ENCODE assay signal across 17 cellular contexts in genomic region chr1:13797397-13797796, GRCh38.
DNase-seq lines count a peak whose midpoint lies in the region; ATAC-seq and TF ChIP-seq lines count a peak whose summit lies in the region.
"Had no signal": no experiment of that assay in that cellular context is flagged by ENCODE, and none has a peak within 500 bp of the region (broad histone marks: within the 10 kb centered on the region; RNA-seq: fewer than 3 reads in every experiment).

No MANE protein-coding gene starts in this region.

- H2AK5ac ChIP-seq in mesenchymal stem cell (ENCODE audit: low read length, severe bottlenecking), result no peak overlapping the region

- peak overlapping the region; percentile 37 for H3K27ac Mint-ChIP-seq in activated CD8-positive, alpha-beta T cell treated with anti-CD3 and anti-CD28 coated beads for 36 hours
- no peak overlapping the region for H3K27ac Mint-ChIP-seq in activated CD8-positive, alpha-beta T cell treated with anti-CD3 and anti-CD28 coated beads, Interleukin-2, amount 10 ng/mL, durations not matched to agents 7 days and 5 days
- peak overlapping the region; percentile 46 to 71 (median 64) for H3K27ac Mint-ChIP-seq in immature natural killer cell
- H3K27ac Mint-ChIP-seq: activated CD4-positive, alpha-beta T cell treated with anti-CD3 and anti-CD28 coated beads, Interleukin-2, amount 10 ng/mL, durations not matched to agents 24 days and 14 days had no signal

- H4K91ac ChIP-seq in mesenchymal stem cell (ENCODE audit: low read length), result no peak overlapping the region

- H3K9me3 ChIP-seq in OCI-LY3 (ENCODE audit: insufficient read depth, low read length) (no peaks in the 10 kb centered on the region), mesenchymal stem cell (ENCODE audit: control insufficient read depth, low read length) (no peaks in the 10 kb centered on the region)
- H3K9me3 ChIP-seq: MG63, thoracic aorta had no signal

- no peak overlapping the region for H2BK12ac ChIP-seq in mesenchymal stem cell (ENCODE audit: low read length in 2 of 2)

- H3K79me2 ChIP-seq in OCI-LY3 (ENCODE audit: low read length), result peaks cover 86% of the 10 kb centered on the region

- H3K4ac ChIP-seq in mesenchymal stem cell (ENCODE audit: low read depth in 1 of 2, low read length in 2 of 2), result no peak overlapping the region

- H3K79me1 ChIP-seq in mesenchymal stem cell (replicated peaks; ENCODE audit: low read length, poor library complexity, severe bottlenecking), result peaks cover 45% of the 10 kb centered on the region

- H3K4me2 ChIP-seq in OCI-LY3 (ENCODE audit: low read length) (peak overlapping the region; percentile 57), mesenchymal stem cell (ENCODE audit: low read length, poor library complexity, severe bottlenecking) (no peak overlapping the region)

- POLR2A ChIA-PET in activated CD8-positive, alpha-beta T cell treated with anti-CD3 and anti-CD28 coated beads for 36 hours (lab: Charles Lee), result interaction anchor here (0.6 to 1.3 kb wide), 2 partner anchors 37 to 547 kb away, joined by 3 to 5 read pairs; no protein-coding TSS in a partner anchor
- POLR2A ChIA-PET in activated CD8-positive, alpha-beta T cell treated with anti-CD3 and anti-CD28 coated beads, Interleukin-2, amount 10 ng/mL, durations not matched to agents 7 days and 5 days (lab: Charles Lee), result no interaction called here

- WGBS in mesenchymal stem cell, result 87% methylated on average over 5 of the region's 6 CpGs

- no peak overlapping the region for H3K4me3 Mint-ChIP-seq in activated CD8-positive, alpha-beta T cell treated with anti-CD3 and anti-CD28 coated beads for 36 hours
- H3K4me3 Mint-ChIP-seq in activated CD8-positive, alpha-beta T cell treated with anti-CD3 and anti-CD28 coated beads, Interleukin-2, amount 10 ng/mL, durations not matched to agents 7 days and 5 days, result no peak overlapping the region
- peak overlapping the region in 3 of 5 donors; percentile 10 to 62 (median 12) for H3K4me3 Mint-ChIP-seq in immature natural killer cell
- H3K4me3 Mint-ChIP-seq: activated CD4-positive, alpha-beta T cell treated with anti-CD3 and anti-CD28 coated beads, Interleukin-2, amount 10 ng/mL, durations not matched to agents 24 days and 14 days had no signal

- no peak for TF ChIP-seq CTCF in activated CD8-positive, alpha-beta T cell treated with anti-CD3 and anti-CD28 coated beads for 36 hours (IDR thresholded peaks at IDR 0.05)
- no peak for TF ChIP-seq CTCF in OCI-LY3 (IDR thresholded peaks at IDR 0.05; ENCODE audit: low read depth, low read length)

- H3K4me3 ChIP-seq in OCI-LY3 (ENCODE audit: low read length), result peak overlapping the region; percentile 22; the same call in 1 of the 2 replicates
- no peak overlapping the region for H3K4me3 ChIP-seq in mesenchymal stem cell (ENCODE audit: insufficient read depth in 1 of 2, low read depth in 1 of 2, low read length in 2 of 2)
- H3K4me3 ChIP-seq: MG63, thoracic aorta had no signal

- H2AFZ ChIP-seq in OCI-LY3 (ENCODE audit: low read depth, low read length) (no peak overlapping the region), mesenchymal stem cell (ENCODE audit: low read depth, low read length) (no peak overlapping the region)

- H3K4me1 ChIP-seq in OCI-LY3 (ENCODE audit: low read length) (peaks cover 60% of the 10 kb centered on the region), mesenchymal stem cell (ENCODE audit: control insufficient read depth, insufficient read depth, low read depth, low read length) (peaks cover 10% of the 10 kb centered on the region)

- no peak overlapping the region for H3K23ac ChIP-seq in mesenchymal stem cell (ENCODE audit: low read length in 2 of 2)

- H3K9me3 Mint-ChIP-seq in activated CD8-positive, alpha-beta T cell treated with anti-CD3 and anti-CD28 coated beads for 36 hours, result no peaks in the 10 kb centered on the region
- H3K9me3 Mint-ChIP-seq in activated CD8-positive, alpha-beta T cell treated with anti-CD3 and anti-CD28 coated beads, Interleukin-2, amount 10 ng/mL, durations not matched to agents 7 days and 5 days (ENCODE audit: insufficient read depth), result no peaks in the 10 kb centered on the region
- H3K9me3 Mint-ChIP-seq in immature natural killer cell, result no peaks in the 10 kb centered on the region
- H3K9me3 Mint-ChIP-seq: activated CD4-positive, alpha-beta T cell treated with anti-CD3 and anti-CD28 coated beads, Interleukin-2, amount 10 ng/mL, durations not matched to agents 24 days and 14 days had no signal

- no peak overlapping the region for H2BK120ac ChIP-seq in mesenchymal stem cell (ENCODE audit: low read depth, low read length)

- CTCF ChIA-PET in activated CD8-positive, alpha-beta T cell treated with anti-CD3 and anti-CD28 coated beads for 36 hours (lab: Charles Lee), result interaction anchor here (1.4 to 1.8 kb wide), 3 partner anchors 31 to 133 kb away, joined by 3 to 7 read pairs (median 4); no protein-coding TSS in a partner anchor
- CTCF ChIA-PET in activated CD8-positive, alpha-beta T cell treated with anti-CD3 and anti-CD28 coated beads, Interleukin-2, amount 10 ng/mL, durations not matched to agents 7 days and 5 days (lab: Charles Lee), result interaction anchor here (1.6 kb wide), 1 partner anchor 40 kb away, joined by 4 read pairs; no protein-coding TSS in a partner anchor

- H3K27ac ChIP-seq in OCI-LY3 (ENCODE audit: low read length), result peak overlapping the region; percentile 64
- no peak overlapping the region for H3K27ac ChIP-seq in mesenchymal stem cell (ENCODE audit: low read length, poor library complexity, severe bottlenecking)
- H3K27ac ChIP-seq: C4-2B, thoracic aorta had no signal

- no peak overlapping the region for H4K8ac ChIP-seq in mesenchymal stem cell (ENCODE audit: low read length)

- peak; percentile 52 for ATAC-seq in activated CD8-positive, alpha-beta T cell treated with anti-CD3 and anti-CD28 coated beads for 36 hours
- no peak for ATAC-seq in activated CD8-positive, alpha-beta T cell treated with anti-CD3 and anti-CD28 coated beads, Interleukin-2, amount 10 ng/mL, durations not matched to agents 7 days and 5 days
- ATAC-seq: sciatic nerve had no signal

- no peak overlapping the region for H2BK5ac ChIP-seq in mesenchymal stem cell (ENCODE audit: low read depth, low read length, poor library complexity, severe bottlenecking)

- H3K27me3 ChIP-seq in OCI-LY3 (ENCODE audit: low read depth, low read length), result no peaks in the 10 kb centered on the region
- no peaks in the 10 kb centered on the region for H3K27me3 ChIP-seq in mesenchymal stem cell (ENCODE audit: control insufficient read depth in 1 of 2, insufficient read depth in 1 of 2, low read length in 2 of 2)
- H3K27me3 ChIP-seq: MG63 had no signal

- no peaks in the 10 kb centered on the region for H3K27me3 Mint-ChIP-seq in activated CD8-positive, alpha-beta T cell treated with anti-CD3 and anti-CD28 coated beads for 36 hours
- H3K27me3 Mint-ChIP-seq in activated CD8-positive, alpha-beta T cell treated with anti-CD3 and anti-CD28 coated beads, Interleukin-2, amount 10 ng/mL, durations not matched to agents 7 days and 5 days (ENCODE audit: low read depth), result no peaks in the 10 kb centered on the region
- peaks cover 0 to 2% (median 0%) of the 10 kb centered on the region in 3 donors for H3K27me3 Mint-ChIP-seq in immature natural killer cell (ENCODE audit: low read depth in 3 of 3)
- H3K27me3 Mint-ChIP-seq: activated CD4-positive, alpha-beta T cell treated with anti-CD3 and anti-CD28 coated beads, Interleukin-2, amount 10 ng/mL, durations not matched to agents 24 days and 14 days had no signal

- no peak overlapping the region for H2BK15ac ChIP-seq in mesenchymal stem cell (ENCODE audit: low read depth, poor library complexity, severe bottlenecking)

- no peak overlapping the region for H3K14ac ChIP-seq in mesenchymal stem cell (ENCODE audit: low read length in 2 of 2)

- peaks cover 57% of the 10 kb centered on the region for H3K4me1 Mint-ChIP-seq in activated CD8-positive, alpha-beta T cell treated with anti-CD3 and anti-CD28 coated beads for 36 hours (ENCODE audit: low read depth)
- peaks cover 12% of the 10 kb centered on the region for H3K4me1 Mint-ChIP-seq in activated CD8-positive, alpha-beta T cell treated with anti-CD3 and anti-CD28 coated beads, Interleukin-2, amount 10 ng/mL, durations not matched to agents 7 days and 5 days (ENCODE audit: low read depth)
- H3K4me1 Mint-ChIP-seq in immature natural killer cell, result peaks cover 64 to 96% of the 10 kb centered on the region in 2 donors

- H3K36me3 ChIP-seq in OCI-LY3 (replicated peaks; ENCODE audit: low read depth, low read length), result peaks cover 43% of the 10 kb centered on the region
- peaks cover 21 to 34% of the 10 kb centered on the region in 2 experiments for H3K36me3 ChIP-seq in mesenchymal stem cell (ENCODE audit: control insufficient read depth in 1 of 2, insufficient read depth in 2 of 2, low read depth in 1 of 2, low read length in 2 of 2)
- H3K36me3 ChIP-seq: thoracic aorta had no signal

- intact Hi-C loops in activated CD8-positive, alpha-beta T cell treated with anti-CD3 and anti-CD28 coated beads for 36 hours (cut with micrococcal nuclease), result no loop called here
- intact Hi-C loops in head of caudate nucleus (cut with DNase I), result no loop called here

- DNase-seq in activated CD8-positive, alpha-beta T cell treated with anti-CD3 and anti-CD28 coated beads for 36 hours, result peak; percentile 23
- no peak for DNase-seq in activated CD8-positive, alpha-beta T cell treated with anti-CD3 and anti-CD28 coated beads, Interleukin-2, amount 10 ng/mL, durations not matched to agents 7 days and 5 days
- DNase-seq in NCI-H128 (lab: John Stamatoyannopoulos, UW; ENCODE audit: unreplicated experiment), result peak; percentile 26
- peak in 1 of 3 donors; percentile 26 for DNase-seq in immature natural killer cell
- no peak for DNase-seq in mesenchymal stem cell
- no peak for DNase-seq in NCI-H446 (lab: John Stamatoyannopoulos, UW)
- DNase-seq in head of caudate nucleus, result no peak
- DNase-seq: activated CD4-positive, alpha-beta T cell treated with anti-CD3 and anti-CD28 coated beads, Interleukin-2, amount 10 ng/mL, durations not matched to agents 24 days and 14 days; activated CD8-positive, alpha-beta memory T cell treated with anti-CD3 and anti-CD28 coated beads, Interleukin-2, amount 50 U/mL, for 48 hours; DMS53; MG63; OCI-M1; SHP77 had no signal

- H3K36me3 Mint-ChIP-seq in activated CD8-positive, alpha-beta T cell treated with anti-CD3 and anti-CD28 coated beads for 36 hours (ENCODE audit: low read depth), result peaks cover 36% of the 10 kb centered on the region
- peaks cover 25% of the 10 kb centered on the region for H3K36me3 Mint-ChIP-seq in activated CD8-positive, alpha-beta T cell treated with anti-CD3 and anti-CD28 coated beads, Interleukin-2, amount 10 ng/mL, durations not matched to agents 7 days and 5 days (ENCODE audit: low read depth)
- H3K36me3 Mint-ChIP-seq in immature natural killer cell, result peaks cover 3 to 8% (median 5%) of the 10 kb centered on the region in 3 donors

- peaks cover 99% of the 10 kb centered on the region for H4K20me1 ChIP-seq in OCI-LY3 (ENCODE audit: insufficient read depth, low read length)

- H3K9ac ChIP-seq in OCI-LY3 (ENCODE audit: low read length) (no peak overlapping the region), mesenchymal stem cell (ENCODE audit: low read length) (no peak overlapping the region)

- H3K18ac ChIP-seq in mesenchymal stem cell (ENCODE audit: low read depth in 1 of 2, low read length in 2 of 2), result no peak overlapping the region

Comparison
In these comparisons a context has a peak if more than half of its experiments do, and no peak if none do; other contexts are left out.
1. DNase-seq: peak in activated CD8-positive, alpha-beta T cell treated with anti-CD3 and anti-CD28 coated beads for 36 hours (single experiment) and NCI-H128 (single experiment); none in activated CD8-positive, alpha-beta T cell treated with anti-CD3 and anti-CD28 coated beads, Interleukin-2, amount 10 ng/mL, durations not matched to agents 7 days and 5 days (single experiment), mesenchymal stem cell (single experiment), NCI-H446 (0 of 2) and head of caudate nucleus (0 of 42).
2. H3K4me3 Mint-ChIP-seq: peak in immature natural killer cell (3 of 5); none in activated CD8-positive, alpha-beta T cell treated with anti-CD3 and anti-CD28 coated beads for 36 hours (single experiment) and activated CD8-positive, alpha-beta T cell treated with anti-CD3 and anti-CD28 coated beads, Interleukin-2, amount 10 ng/mL, durations not matched to agents 7 days and 5 days (single experiment).